In the genomic region with DNA sequence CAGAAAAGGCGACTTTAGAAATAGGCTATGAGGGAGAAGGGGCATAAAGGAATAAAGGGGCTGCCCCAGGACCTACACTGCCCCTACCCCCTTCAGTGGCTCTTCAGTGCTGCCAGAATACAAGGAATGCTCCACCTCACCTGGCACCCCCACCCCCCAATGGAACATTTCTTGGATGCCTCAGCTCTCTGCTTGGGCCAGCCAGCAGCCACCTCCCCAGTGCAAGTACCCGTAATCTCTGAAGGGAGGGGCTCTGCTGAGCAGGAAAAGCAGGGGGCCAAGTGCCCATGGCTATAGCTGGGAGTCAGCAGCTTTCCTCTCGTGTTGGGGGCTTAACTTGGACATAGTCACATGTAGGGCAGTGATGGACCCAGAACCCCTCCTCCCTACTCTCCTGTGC, we compare ENCODE assay signal across 14 cellular contexts. TPM values are rescaled to one million over a fixed set of nuclear protein-coding genes. Genes with fewer than 3 reads are reported as not detected.
DNase-seq lines count a peak whose midpoint lies in the region; ATAC-seq, FAIRE-seq and TF ChIP-seq lines count a peak whose summit lies in the region.
"Had no signal": no experiment of that assay in that cellular context is flagged by ENCODE, and none has a peak within 500 bp of the region (broad histone marks: within the 10 kb centered on the region; RNA-seq: fewer than 3 reads in every experiment).

No MANE protein-coding gene starts in this region.

- WGBS in GM23248 (ENCODE audit: low coverage in 1 of 2, low lambda C conversion rate in 2 of 2, missing lambda C conversion rate in 2 of 2), 2 experiments, result 76 to 79% methylated on average over 3 of the region's 3 CpGs
- WGBS in H1 (ENCODE audit: extremely low coverage in 1 of 2, insufficient coverage in 1 of 2, insufficient read length in 1 of 2, insufficient replicate concordance in 2 of 2, low coverage in 1 of 2, low lambda C conversion rate in 2 of 2, missing lambda C conversion rate in 1 of 2), 2 experiments, result 75% methylated on average over 3 of the region's 3 CpGs; no CpG with 5 or more reads in 1 of the 2 experiments
- WGBS in prostate gland, result 53% methylated on average over 3 of the region's 3 CpGs

- H2BK5ac ChIP-seq in H1 (ENCODE audit: low read depth, low read length), result 0 out of 2 replicates have a peak overlapping the region, but pooled peaks have one; percentile 16

- H3K27ac ChIP-seq in GM23248, result peak overlapping the region; percentile 31
- no peak overlapping the region for H3K27ac ChIP-seq in H1 (ENCODE audit: low read depth, low read length)
- H3K27ac ChIP-seq in prostate gland, result no peak overlapping the region

- H3K79me1 ChIP-seq in H1 (ENCODE audit: low read depth, low read length), result no peaks in the 10 kb centered on the region

- H3K36me3 Mint-ChIP-seq in osteocyte (ENCODE audit: unreplicated experiment), result peaks cover 41% of the 10 kb centered on the region

- no peaks in the 10 kb centered on the region for H3K9me3 ChIP-seq in GM23248 (ENCODE audit: low read depth)
- H3K9me3 ChIP-seq in H1 (ENCODE audit: insufficient read depth in 2 of 2, low read depth in 1 of 2, low read length in 1 of 2), result no peaks in the 10 kb centered on the region
- H3K9me3 ChIP-seq in prostate gland, result no peaks in the 10 kb centered on the region

- no peak for ATAC-seq in HG03039 (IDR thresholded peaks at IDR 0.05; ENCODE audit: unreplicated experiment)
- ATAC-seq: sciatic nerve had no signal

- H2BK120ac ChIP-seq in H1 (replicated peaks; ENCODE audit: low read depth, low read length), result no peak overlapping the region

- intact Hi-C loops in prostate gland (cut with DNase I), result no loop called here

- H3K18ac ChIP-seq in H1 (ENCODE audit: extremely low read depth, low read length), result no peak overlapping the region

- TF ChIP-seq EP300 in Ishikawa (IDR thresholded peaks at IDR 0.05; ENCODE audit: borderline replicate concordance) (no peak), H1 (IDR thresholded peaks at IDR 0.05; ENCODE audit: borderline replicate concordance in 1 of 2, low read depth in 2 of 2, low read length in 2 of 2) (no peak)

- no peaks in the 10 kb centered on the region for H4K20me1 ChIP-seq in GM23248 (ENCODE audit: insufficient read depth)
- H4K20me1 ChIP-seq in H1 (replicated peaks in 1 of 2; ENCODE audit: control insufficient read depth in 1 of 2, insufficient read depth in 2 of 2, low read length in 2 of 2), result peaks cover 2 to 3% of the 10 kb centered on the region in 2 experiments

- peaks cover 3% of the 10 kb centered on the region; the same call in 1 of the 2 replicates for H3K79me2 ChIP-seq in GM23248 (ENCODE audit: insufficient read depth)
- H3K79me2 ChIP-seq in H1 (ENCODE audit: control insufficient read depth in 1 of 2, insufficient read depth in 2 of 2, low read length in 2 of 2), result no peaks in the 10 kb centered on the region

- no peak overlapping the region for H3K4me3 Mint-ChIP-seq in osteocyte (ENCODE audit: unreplicated experiment)
- H3K4me3 Mint-ChIP-seq: neural crest cell had no signal

- no peaks in the 10 kb centered on the region for H3K9me2 ChIP-seq in GM23248 (ENCODE audit: insufficient read depth)

- H3K9ac ChIP-seq in GM23248 (no peak overlapping the region), H1 (replicated peaks in 1 of 4; ENCODE audit: extremely low read depth in 1 of 4, low read depth in 3 of 4, low read length in 3 of 4) (0 out of 7 replicates have a peak overlapping the region, but pooled peaks of 1 of the 4 experiments have one; percentile 12)

- no peak overlapping the region for H4K8ac ChIP-seq in H1 (ENCODE audit: extremely low read depth, insufficient read depth, low read length)

- peaks cover 15% of the 10 kb centered on the region for H3K4me1 Mint-ChIP-seq in osteocyte (ENCODE audit: unreplicated experiment)

- FAIRE-seq in H1 (lab: Jason Lieb, UNC), result no peak
- FAIRE-seq: RCC 7860 had no signal

- no peak overlapping the region for H4K91ac ChIP-seq in H1 (replicated peaks; ENCODE audit: insufficient read length, low read length)

- no peak overlapping the region for H3K23ac ChIP-seq in H1 (ENCODE audit: insufficient read length)

- no peaks in the 10 kb centered on the region for H3K27me3 Mint-ChIP-seq in osteocyte (ENCODE audit: unreplicated experiment)

- in situ Hi-C loops in GM23248 (cut with MboI), result no loop called here

- H3K4me3 ChIP-seq in GM23248 (no peak overlapping the region), H1 (ENCODE audit: extremely low read depth in 1 of 4, insufficient read depth in 2 of 4, low read depth in 3 of 4, low read length in 4 of 4) (no peak overlapping the region), prostate gland (no peak overlapping the region)

- peak overlapping the region; percentile 14 for H3K27ac Mint-ChIP-seq in osteocyte (ENCODE audit: unreplicated experiment)

- TF ChIP-seq RAD21 in Ishikawa (IDR thresholded peaks at IDR 0.05; ENCODE audit: low read depth) (no peak), H1 (IDR thresholded peaks at IDR 0.05 in 1 of 2, conservative IDR thresholded peaks at IDR 0.05 in 1 of 2; ENCODE audit: low read depth in 2 of 2, low read length in 2 of 2) (no peak)

- H2AFZ ChIP-seq in GM23248, result no peak overlapping the region
- H2AFZ ChIP-seq in H1 (ENCODE audit: low read length), result no peak overlapping the region

- H3K4me1 ChIP-seq in GM23248 (ENCODE audit: insufficient read depth) (peaks cover 27% of the 10 kb centered on the region), H1 (replicated peaks in 1 of 4; ENCODE audit: control insufficient read depth in 3 of 4, insufficient read depth in 4 of 4, low read length in 3 of 4) (peaks cover 0 to 10% (median 2%) of the 10 kb centered on the region in 4 experiments; a peak in 4 of 7 replicates), prostate gland (replicated peaks) (no peaks in the 10 kb centered on the region)

- no peak for DNase-seq in GM23248
- DNase-seq in H1 (ENCODE audit: low read depth in 1 of 2, low spot score in 2 of 2), result no peak
- DNase-seq in osteocyte (ENCODE audit: extremely low spot score, unreplicated experiment), result no peak
- no peak for DNase-seq in stimulated activated CD4-positive, alpha-beta T cell treated with anti-CD3 and anti-CD28 coated beads, Interleukin-2, amount 100 ng/mL, for 48 hours
- DNase-seq in prostate gland (ENCODE audit: low spot score), result no peak
- DNase-seq: activated CD4-positive, CD25-positive, alpha-beta regulatory T cell; activated T-cell treated with anti-CD3 and anti-CD28 coated beads, Interleukin-2, amount 50 U/mL, for 1 hour; NCI-H69; stimulated activated CD4-positive, alpha-beta T cell treated with anti-CD3 and anti-CD28 coated beads, Interleukin-4, amount 100 ng/mL, for 1 hour had no signal

- POLR2A ChIA-PET in H1 (lab: Charles Lee; ENCODE audit: partially characterized antibody), result interaction anchor here (0.9 to 2.4 kb wide), 5 partner anchors 18 to 42 kb away, joined by 3 to 6 read pairs (median 3); a partner anchor contains a TSS

- peaks cover 41% of the 10 kb centered on the region for H3K36me3 ChIP-seq in GM23248 (ENCODE audit: low read depth)
- H3K36me3 ChIP-seq in H1 (ENCODE audit: control insufficient read depth in 2 of 4, insufficient read depth in 4 of 4, low read length in 3 of 4), result peaks cover 31 to 51% (median 35%) of the 10 kb centered on the region in 4 experiments
- H3K36me3 ChIP-seq in prostate gland, result peaks cover 34 to 36% of the 10 kb centered on the region in 2 donors

- H3K23me2 ChIP-seq in H1 (ENCODE audit: low read depth, low read length), result no peaks in the 10 kb centered on the region

- CTCF ChIA-PET in H1 (lab: Charles Lee; ENCODE audit: partially characterized antibody), result interaction anchor here (0.5 to 15.9 kb wide), 8 partner anchors 16 to 405 kb away, joined by 3 to 279 read pairs (median 7); a partner anchor contains a TSS

- H3K4me2 ChIP-seq in GM23248 (ENCODE audit: unreplicated experiment) (no peak overlapping the region), H1 (ENCODE audit: insufficient read depth in 1 of 2, low read depth in 2 of 2, low read length in 2 of 2) (no peak overlapping the region)

- no peak overlapping the region for H2AK5ac ChIP-seq in H1 (ENCODE audit: low read depth, low read length)

- no peak overlapping the region for H4K5ac ChIP-seq in H1 (ENCODE audit: insufficient read length, low read depth, low read length)

- no peaks in the 10 kb centered on the region for H3K9me3 Mint-ChIP-seq in osteocyte (ENCODE audit: unreplicated experiment)
- H3K9me3 Mint-ChIP-seq: neural crest cell had no signal

- TF ChIP-seq CTCF in H1 (IDR thresholded peaks at IDR 0.05; ENCODE audit: control extremely low read depth in 1 of 3, insufficient read depth in 1 of 3, low read depth in 1 of 3, low read length in 3 of 3), result no peak
- no peak for TF ChIP-seq CTCF in osteocyte (IDR thresholded peaks at IDR 0.05)
- TF ChIP-seq CTCF in prostate gland (IDR thresholded peaks at IDR 0.05), result no peak

- no peaks in the 10 kb centered on the region for H3K27me3 ChIP-seq in GM23248 (replicated peaks; ENCODE audit: insufficient read depth)
- H3K27me3 ChIP-seq in H1 (replicated peaks in 1 of 4; ENCODE audit: control insufficient read depth in 3 of 4, extremely low read depth in 1 of 4, insufficient read depth in 3 of 4, low read length in 3 of 4), result no peaks in the 10 kb centered on the region
- H3K27me3 ChIP-seq in prostate gland (replicated peaks; ENCODE audit: insufficient read depth), result no peaks in the 10 kb centered on the region

- no peak overlapping the region for H3K56ac ChIP-seq in H1 (replicated peaks; ENCODE audit: insufficient read length, low read depth, low read length)

- TF ChIP-seq POLR2A in H1 (IDR thresholded peaks at IDR 0.05; ENCODE audit: control extremely low read depth in 1 of 2, low read depth in 2 of 2, low read length in 2 of 2) (no peak), prostate gland (IDR thresholded peaks at IDR 0.05) (no peak)

- H3K4ac ChIP-seq in H1 (replicated peaks; ENCODE audit: insufficient read length, low read depth, low read length), result no peak overlapping the region

- peaks cover 68% of the 10 kb centered on the region for H3F3A ChIP-seq in GM23248 (ENCODE audit: insufficient read depth)

- no peak overlapping the region for H3K14ac ChIP-seq in H1 (ENCODE audit: insufficient read length)

- H2BK20ac ChIP-seq in H1 (ENCODE audit: low read length), result no peak overlapping the region

- no peak overlapping the region for H2BK15ac ChIP-seq in H1 (ENCODE audit: low read length)

- H2BK12ac ChIP-seq in H1 (ENCODE audit: low read depth, low read length), result no peak overlapping the region

RNA-seq across cellular contexts. Expression of a gene that starts 33.3 kb away (rescaled TPM):
- total RNA-seq in GM23248 (2014; rRNA removed; shearing (Covaris generic)), result 13.0 and 24.7 TPM in 2 replicates
- polyA plus RNA-seq in GM23248 (2016; fragmentation: Nextera tagmentation; extraction: Ambion mirVana), result 19.0 and 23.2 TPM in 2 replicates
- 110 TPM in 2 replicates for total RNA-seq in H1 (2021; fragmentation: NEBNext Ultra II Directional; extraction: Animal tissue kit (Norgen Biotek cat#: 25700))
- 52.0 and 70.9 TPM in 2 replicates for polyA plus RNA-seq in H1 (2011; rRNA removed)
- polyA plus RNA-seq in H1 (2011; cell fraction: cytosol; rRNA removed), result 57.2 TPM
- 182 TPM for polyA plus RNA-seq in H1 (2011; cell fraction: nucleus; rRNA removed)
- polyA plus RNA-seq in H1 (2012, experiment 1 of 2), result 47.8 to 66.7 TPM (median 60.2 TPM) in 4 replicates
- 40.7 TPM for polyA plus RNA-seq in H1 (2012, experiment 2 of 2)
- 69.4 TPM for polyA plus RNA-seq in H1 (2013, experiment 1 of 2)
- 63.0 TPM for polyA plus RNA-seq in H1 (2013, experiment 2 of 2)
- polyA minus RNA-seq in H1 (2011; rRNA and poly(A)+ RNA removed), result 185 and 186 TPM in 2 replicates
- 73.3 TPM for polyA minus RNA-seq in H1 (2011; cell fraction: cytosol; rRNA and poly(A)+ RNA removed)
- polyA minus RNA-seq in H1 (2011; cell fraction: nucleus; rRNA and poly(A)+ RNA removed), result 119 TPM
- total RNA-seq in osteocyte, result 83.1 and 91.6 TPM in 2 replicates
- total RNA-seq in prostate gland, result 100 to 1,000 TPM in 1 of 2 donors, 10 to 100 TPM in 1; 48.7 to 143 TPM

RNA-seq across cellular contexts. Expression of a gene that starts 49.0 kb away (rescaled TPM):
- total RNA-seq in GM23248 (2014; rRNA removed; shearing (Covaris generic)), result 456 and 505 TPM in 2 replicates
- polyA plus RNA-seq in GM23248 (2016; fragmentation: Nextera tagmentation; extraction: Ambion mirVana) (826 and 857 TPM in 2 replicates), H1 (2011; rRNA removed) (1,127 and 1,522 TPM in 2 replicates)
- 900 and 930 TPM in 2 replicates for total RNA-seq in H1 (2021; fragmentation: NEBNext Ultra II Directional; extraction: Animal tissue kit (Norgen Biotek cat#: 25700))
- 1,136 TPM for polyA plus RNA-seq in H1 (2011; cell fraction: cytosol; rRNA removed)
- polyA plus RNA-seq in H1 (2011; cell fraction: nucleus; rRNA removed), result 1,291 TPM
- polyA plus RNA-seq in H1 (2012, experiment 1 of 2), result 1,029 to 1,478 TPM (median 1,152 TPM) in 4 replicates
- 1,210 TPM for polyA plus RNA-seq in H1 (2012, experiment 2 of 2)
- polyA plus RNA-seq in H1 (2013, experiment 1 of 2), result 633 TPM
- 646 TPM for polyA plus RNA-seq in H1 (2013, experiment 2 of 2)
- 2,044 and 2,615 TPM in 2 replicates for polyA minus RNA-seq in H1 (2011; rRNA and poly(A)+ RNA removed)
- polyA minus RNA-seq in H1 (2011; cell fraction: cytosol; rRNA and poly(A)+ RNA removed), result 699 TPM
- polyA minus RNA-seq in H1 (2011; cell fraction: nucleus; rRNA and poly(A)+ RNA removed), result 349 TPM
- total RNA-seq in osteocyte (423 TPM in 2 replicates), prostate gland (100 to 1,000 TPM; 372 to 401 TPM)
